ENCODE assay signal across 20 cellular contexts in the genomic region with DNA sequence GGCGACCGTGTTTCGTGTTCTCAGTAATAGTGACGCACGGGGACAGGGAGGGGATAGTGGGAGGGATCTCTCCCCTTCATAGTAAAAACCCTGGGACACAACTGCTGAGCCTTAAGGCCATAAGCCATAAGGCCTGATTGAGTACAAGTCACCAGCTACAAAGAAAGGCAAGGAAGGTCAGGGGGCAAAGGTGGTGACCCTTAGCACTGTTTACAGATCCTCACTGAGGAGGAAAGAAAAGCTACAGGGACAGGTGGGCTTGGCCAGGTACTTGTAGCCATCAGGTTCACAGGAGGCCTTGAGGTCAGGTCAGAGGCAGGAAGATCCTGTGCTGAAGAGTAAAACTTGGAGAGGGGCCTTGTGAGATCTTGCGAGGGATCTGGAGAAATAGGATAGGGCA. TPM values are rescaled to one million over a fixed set of nuclear protein-coding genes. Genes with fewer than 3 reads are reported as not detected.
A peak's percentile ranks its signal among the peaks of the same experiment; 100 is the strongest.
DNase-seq lines count a peak whose midpoint lies in the region; ATAC-seq and TF ChIP-seq lines count a peak whose summit lies in the region.
"Had no signal": no experiment of that assay in that cellular context is flagged by ENCODE, and none has a peak within 500 bp of the region (broad histone marks: within the 10 kb centered on the region; RNA-seq: fewer than 3 reads in every experiment).

No MANE protein-coding gene starts in this region.

- no peak overlapping the region for H3K4me3 Mint-ChIP-seq in dendritic cell treated with granulocyte-macrophage colony-stimulating factor and Interleukin-4, amounts not matched to agents 40 ng/mL and 50 ng/mL, for 4 days
- no peak overlapping the region for H3K4me3 Mint-ChIP-seq in nephron progenitor cell
- no peak overlapping the region for H3K4me3 Mint-ChIP-seq in progenitor cell of endocrine pancreas (ENCODE audit: low read depth)
- H3K4me3 Mint-ChIP-seq: CD4-positive, CD25-positive, alpha-beta regulatory T cell; CD8-positive, alpha-beta memory T cell had no signal

- H3K27me3 ChIP-seq in WERI-Rb-1 (ENCODE audit: insufficient read depth, low read depth, severe bottlenecking) (no peaks in the 10 kb centered on the region), transverse colon (no peaks in the 10 kb centered on the region)
- H3K27me3 ChIP-seq: BE2C had no signal

- DNase-seq in WERI-Rb-1 (no peak), nephron progenitor cell (peak; percentile 44), transverse colon (no peak), progenitor cell of endocrine pancreas (ENCODE audit: low spot score, unreplicated experiment) (no peak)
- no peak for DNase-seq in activated naive CD4-positive, alpha-beta T cell treated with Interleukin-2 at 50 U/mL for 16 hours
- DNase-seq: ACHN; BE2C; C1 segment of cervical spinal cord; CD4-positive, CD25-positive, alpha-beta regulatory T cell; CD8-positive, alpha-beta memory T cell; COR-L47; DMS 273 treated with DMSO at 0.1 percent for 48 hours; DMS53; DND-41; EL; GM23248 had no signal

- TF ChIP-seq POLR2A in transverse colon (IDR thresholded peaks at IDR 0.05), result no peak

- no peaks in the 10 kb centered on the region for H3K4me1 ChIP-seq in transverse colon
- H3K4me1 ChIP-seq: BE2C, HAP-1 had no signal

- no peaks in the 10 kb centered on the region for H3K36me3 Mint-ChIP-seq in dendritic cell treated with granulocyte-macrophage colony-stimulating factor and Interleukin-4, amounts not matched to agents 40 ng/mL and 50 ng/mL, for 4 days (ENCODE audit: low read depth)
- no peaks in the 10 kb centered on the region for H3K36me3 Mint-ChIP-seq in nephron progenitor cell (ENCODE audit: low read depth)
- H3K36me3 Mint-ChIP-seq in progenitor cell of endocrine pancreas (ENCODE audit: insufficient read depth), result no peaks in the 10 kb centered on the region
- H3K36me3 Mint-ChIP-seq: CD4-positive, CD25-positive, alpha-beta regulatory T cell; CD8-positive, alpha-beta memory T cell had no signal

- H3K4me3 ChIP-seq in WERI-Rb-1 (ENCODE audit: low read depth, low read length) (no peak overlapping the region), transverse colon (no peak overlapping the region)
- H3K4me3 ChIP-seq: GM23248, HAP-1 had no signal

- H3K9me3 ChIP-seq in WERI-Rb-1 (ENCODE audit: severe bottlenecking) (no peaks in the 10 kb centered on the region), transverse colon (no peaks in the 10 kb centered on the region)
- H3K9me3 ChIP-seq: BE2C, HAP-1 had no signal

- TF ChIP-seq CTCF in WERI-Rb-1 (IDR thresholded peaks at IDR 0.05; ENCODE audit: low read depth, low read length), result no peak
- TF ChIP-seq CTCF in nephron progenitor cell (IDR thresholded peaks at IDR 0.05), result no peak
- no peak for TF ChIP-seq CTCF in transverse colon (IDR thresholded peaks at IDR 0.05)
- TF ChIP-seq CTCF in progenitor cell of endocrine pancreas (IDR thresholded peaks at IDR 0.05; ENCODE audit: unreplicated experiment), result no peak

- H3K27ac Mint-ChIP-seq in dendritic cell treated with granulocyte-macrophage colony-stimulating factor and Interleukin-4, amounts not matched to agents 40 ng/mL and 50 ng/mL, for 4 days, result peak overlapping the region; percentile 38
- H3K27ac Mint-ChIP-seq in nephron progenitor cell (peak overlapping the region; percentile 85), progenitor cell of endocrine pancreas (no peak overlapping the region)
- H3K27ac Mint-ChIP-seq: CD4-positive, CD25-positive, alpha-beta regulatory T cell had no signal

- in situ Hi-C loops in transverse colon (cut with MboI; ENCODE audit: low pct_ligation_motif_present in 1 of 4, low pct_unique_long_range_greater_than_20kb in 1 of 4, low sequenced_read_pairs in 3 of 4), result no loop called here

- peaks cover 52% of the 10 kb centered on the region for H3K4me1 Mint-ChIP-seq in dendritic cell treated with granulocyte-macrophage colony-stimulating factor and Interleukin-4, amounts not matched to agents 40 ng/mL and 50 ng/mL, for 4 days (ENCODE audit: low read depth)
- H3K4me1 Mint-ChIP-seq in nephron progenitor cell (peaks cover 21% of the 10 kb centered on the region), progenitor cell of endocrine pancreas (ENCODE audit: low read depth) (peaks cover 7% of the 10 kb centered on the region)

- H3K36me3 ChIP-seq in WERI-Rb-1, result no peaks in the 10 kb centered on the region
- H3K36me3 ChIP-seq in transverse colon, result no peaks in the 10 kb centered on the region
- H3K36me3 ChIP-seq: BE2C, HAP-1 had no signal

- no peak for TF ChIP-seq EP300 in transverse colon (IDR thresholded peaks at IDR 0.05; ENCODE audit: low read depth)

- H3K27me3 Mint-ChIP-seq in dendritic cell treated with granulocyte-macrophage colony-stimulating factor and Interleukin-4, amounts not matched to agents 40 ng/mL and 50 ng/mL, for 4 days, result no peaks in the 10 kb centered on the region
- H3K27me3 Mint-ChIP-seq in nephron progenitor cell (ENCODE audit: low read depth, poor library complexity) (no peaks in the 10 kb centered on the region), progenitor cell of endocrine pancreas (no peaks in the 10 kb centered on the region)

- WGBS in transverse colon (ENCODE audit: low coverage in 1 of 2), 2 donors, result 78 to 94% methylated on average over 1 to 6 of the region's 6 CpGs

- intact Hi-C loops in dendritic cell treated with granulocyte-macrophage colony-stimulating factor and Interleukin-4, amounts not matched to agents 40 ng/mL and 50 ng/mL, for 4 days (cut with micrococcal nuclease), result loop anchor here (2.0 kb wide), 1 partner anchor 15 kb away; a partner anchor contains a TSS
- intact Hi-C loops in transverse colon (cut with DNase I; ENCODE audit: low total_unique reads), result no loop called here

- H3K27ac ChIP-seq in WERI-Rb-1 (peak overlapping the region; percentile 4; the same call in 1 of the 2 replicates), transverse colon (no peak overlapping the region)
- H3K27ac ChIP-seq: GM23248, HL-60 had no signal

- H3K9me3 Mint-ChIP-seq in dendritic cell treated with granulocyte-macrophage colony-stimulating factor and Interleukin-4, amounts not matched to agents 40 ng/mL and 50 ng/mL, for 4 days, result no peaks in the 10 kb centered on the region
- no peaks in the 10 kb centered on the region for H3K9me3 Mint-ChIP-seq in nephron progenitor cell
- no peaks in the 10 kb centered on the region for H3K9me3 Mint-ChIP-seq in progenitor cell of endocrine pancreas (ENCODE audit: low read depth)
- H3K9me3 Mint-ChIP-seq: CD4-positive, CD25-positive, alpha-beta regulatory T cell; CD8-positive, alpha-beta memory T cell had no signal

- ATAC-seq in GM19463 (IDR thresholded peaks at IDR 0.05; ENCODE audit: unreplicated experiment), result no peak

RNA-seq across cellular contexts. Expression of a gene that starts 15.1 kb away (rescaled TPM):
- total RNA-seq in transverse colon (10 to 100 TPM in 3 of 4 donors, 1 to 10 TPM in 1; 2.4 to 32.9 (median 11.2) TPM), progenitor cell of endocrine pancreas (12.9 TPM in 2 replicates)
